13 cellular contexts compared by ENCODE assay signal in genomic region chr20:17808357-17808756, GRCh38.
DNase-seq lines count a peak whose midpoint lies in the region; ATAC-seq, FAIRE-seq and TF ChIP-seq lines count a peak whose summit lies in the region.
"Had no signal": no experiment of that assay in that cellular context is flagged by ENCODE, and none has a peak within 500 bp of the region (broad histone marks: within the 10 kb centered on the region; RNA-seq: fewer than 3 reads in every experiment).

No MANE protein-coding gene starts in this region.

- in situ Hi-C loops in GM13976 (cut with MboI; ENCODE audit: low sequenced_read_pairs, unreplicated experiment): no loop called here

- CTCF ChIA-PET in activated naive CD4-positive, alpha-beta T cell treated with anti-CD3 and anti-CD28 coated beads, Interleukin-2, amount 10 ng/mL, durations not matched to agents 7 days and 5 days (lab: Charles Lee): no interaction called here

- no peak overlapping the region for H3K4me3 ChIP-seq in fibroblast of the aortic adventitia (ENCODE audit: low read depth, low read length)
- H3K4me3 ChIP-seq in muscle layer of duodenum (ENCODE audit: low read depth in 1 of 2, low read length in 2 of 2): no peak overlapping the region

- peak overlapping the region; percentile 51 for H3K4me3 Mint-ChIP-seq in type B pancreatic cell
- no peak overlapping the region for H3K4me3 Mint-ChIP-seq in activated naive CD4-positive, alpha-beta T cell treated with anti-CD3 and anti-CD28 coated beads, Interleukin-2, amount 10 ng/mL, durations not matched to agents 7 days and 5 days
- H3K4me3 Mint-ChIP-seq in CD14-positive monocyte: no peak overlapping the region

- FAIRE-seq in GM12891 (lab: Jason Lieb, UNC): no peak
- FAIRE-seq: colon, GM18507 had no signal

- no peak for TF ChIP-seq POLR2A in GM12891 (IDR thresholded peaks at IDR 0.05; ENCODE audit: low read depth, low read length)

- intact Hi-C loops in CD14-positive monocyte (cut with micrococcal nuclease): no loop called here

- H3K27me3 ChIP-seq in muscle layer of duodenum (ENCODE audit: low read depth, low read length): no peaks in the 10 kb centered on the region

- TF ChIP-seq CTCF in fibroblast of the aortic adventitia (IDR thresholded peaks at IDR 0.05; ENCODE audit: insufficient read depth, low read length) (no peak), type B pancreatic cell (conservative IDR thresholded peaks at IDR 0.05) (no peak), GM13976 (IDR thresholded peaks at IDR 0.05; ENCODE audit: borderline replicate concordance, control extremely low read depth, extremely low read depth, insufficient read depth, missing control alignments) (no peak), CD14-positive monocyte (IDR thresholded peaks at IDR 0.05) (no peak)

- H3K27me3 Mint-ChIP-seq in type B pancreatic cell (no peaks in the 10 kb centered on the region), CD14-positive monocyte (ENCODE audit: low read depth in 3 of 3) (peaks cover 0 to 3% (median 2%) of the 10 kb centered on the region in 3 donors)
- H3K27me3 Mint-ChIP-seq in activated naive CD4-positive, alpha-beta T cell treated with anti-CD3 and anti-CD28 coated beads, Interleukin-2, amount 10 ng/mL, durations not matched to agents 7 days and 5 days: peaks cover 5% of the 10 kb centered on the region

- DNase-seq in fibroblast of the aortic adventitia (ENCODE audit: low read depth): peak; percentile 82
- DNase-seq in type B pancreatic cell (ENCODE audit: extremely low spot score, unreplicated experiment): no peak
- no peak for DNase-seq in activated naive CD4-positive, alpha-beta T cell treated with anti-CD3 and anti-CD28 coated beads, Interleukin-2, amount 10 ng/mL, durations not matched to agents 7 days and 5 days
- no peak for DNase-seq in GM13976 (ENCODE audit: low spot score)
- no peak for DNase-seq in CD14-positive monocyte (ENCODE audit: low spot score)
- no peak for DNase-seq in GM12891 (ENCODE audit: insufficient read length, low spot score)
- DNase-seq: NCI-H2029 treated with DMSO at 0.1 percent for 48 hours, OCI-M1, posterior cingulate gyrus had no signal

- H3K36me3 ChIP-seq in muscle layer of duodenum (ENCODE audit: control insufficient read depth in 1 of 2, insufficient read depth in 2 of 2, low read length in 2 of 2): no peaks in the 10 kb centered on the region

- H3K4me1 ChIP-seq in muscle layer of duodenum (ENCODE audit: control insufficient read depth in 1 of 2, insufficient read depth in 2 of 2, low read length in 2 of 2): peaks cover 3 to 27% of the 10 kb centered on the region in 2 donors

- H3K27ac Mint-ChIP-seq in type B pancreatic cell (peak overlapping the region; percentile 63), CD14-positive monocyte (no peak overlapping the region)
- no peak overlapping the region for H3K27ac Mint-ChIP-seq in activated naive CD4-positive, alpha-beta T cell treated with anti-CD3 and anti-CD28 coated beads, Interleukin-2, amount 10 ng/mL, durations not matched to agents 7 days and 5 days

- H3K27ac ChIP-seq in muscle layer of duodenum (ENCODE audit: low read length): peak overlapping the region; percentile 20

- ATAC-seq in SK-N-SH treated with all-trans-retinoic acid at 6 μM for 48 hours: peak; percentile 56

- no peaks in the 10 kb centered on the region for H3K9me3 Mint-ChIP-seq in type B pancreatic cell
- no peaks in the 10 kb centered on the region for H3K9me3 Mint-ChIP-seq in activated naive CD4-positive, alpha-beta T cell treated with anti-CD3 and anti-CD28 coated beads, Interleukin-2, amount 10 ng/mL, durations not matched to agents 7 days and 5 days
- no peaks in the 10 kb centered on the region for H3K9me3 Mint-ChIP-seq in CD14-positive monocyte

- no peaks in the 10 kb centered on the region for H3K9me3 ChIP-seq in muscle layer of duodenum (ENCODE audit: control insufficient read depth in 1 of 2, low read length in 2 of 2)

- H3K4me1 Mint-ChIP-seq in type B pancreatic cell (ENCODE audit: unreplicated experiment) (peaks cover 24% of the 10 kb centered on the region), CD14-positive monocyte (no peaks in the 10 kb centered on the region)
- H3K4me1 Mint-ChIP-seq in activated naive CD4-positive, alpha-beta T cell treated with anti-CD3 and anti-CD28 coated beads, Interleukin-2, amount 10 ng/mL, durations not matched to agents 7 days and 5 days: no peaks in the 10 kb centered on the region

- no peaks in the 10 kb centered on the region for H3K36me3 Mint-ChIP-seq in type B pancreatic cell
- H3K36me3 Mint-ChIP-seq in activated naive CD4-positive, alpha-beta T cell treated with anti-CD3 and anti-CD28 coated beads, Interleukin-2, amount 10 ng/mL, durations not matched to agents 7 days and 5 days: no peaks in the 10 kb centered on the region
- no peaks in the 10 kb centered on the region for H3K36me3 Mint-ChIP-seq in CD14-positive monocyte

TF ChIP-seq in SK-N-SH treated with all-trans-retinoic acid at 6 μM for 48 hours, 23 proteins besides CTCF, POLR2A, EP300 and RAD21:
- TF ChIP-seq ZNF565 (CRISPR knock-in tag; conservative IDR thresholded peaks at IDR 0.05; ENCODE audit: low read depth): no peak
- no peak for TF ChIP-seq CSDC2 (CRISPR knock-in tag; IDR thresholded peaks at IDR 0.05)
- no peak for TF ChIP-seq ARNTL (CRISPR knock-in tag; IDR thresholded peaks at IDR 0.05; ENCODE audit: borderline replicate concordance, low read depth)
- peak; percentile 62 for TF ChIP-seq TCF4 (CRISPR knock-in tag; IDR thresholded peaks at IDR 0.05; ENCODE audit: borderline replicate concordance)
- TF ChIP-seq ZNF8 (CRISPR knock-in tag; IDR thresholded peaks at IDR 0.05): no peak
- TF ChIP-seq TSHZ2 (CRISPR knock-in tag; IDR thresholded peaks at IDR 0.05): no peak

TF ChIP-seq in GM12891, 5 proteins besides CTCF, POLR2A, EP300 and RAD21:
- TF ChIP-seq POU2F2 (IDR thresholded peaks at IDR 0.05; ENCODE audit: low read depth, low read length): no peak
- TF ChIP-seq SPI1 (IDR thresholded peaks at IDR 0.05; ENCODE audit: low read depth, low read length): no peak
